In the genomic region with DNA sequence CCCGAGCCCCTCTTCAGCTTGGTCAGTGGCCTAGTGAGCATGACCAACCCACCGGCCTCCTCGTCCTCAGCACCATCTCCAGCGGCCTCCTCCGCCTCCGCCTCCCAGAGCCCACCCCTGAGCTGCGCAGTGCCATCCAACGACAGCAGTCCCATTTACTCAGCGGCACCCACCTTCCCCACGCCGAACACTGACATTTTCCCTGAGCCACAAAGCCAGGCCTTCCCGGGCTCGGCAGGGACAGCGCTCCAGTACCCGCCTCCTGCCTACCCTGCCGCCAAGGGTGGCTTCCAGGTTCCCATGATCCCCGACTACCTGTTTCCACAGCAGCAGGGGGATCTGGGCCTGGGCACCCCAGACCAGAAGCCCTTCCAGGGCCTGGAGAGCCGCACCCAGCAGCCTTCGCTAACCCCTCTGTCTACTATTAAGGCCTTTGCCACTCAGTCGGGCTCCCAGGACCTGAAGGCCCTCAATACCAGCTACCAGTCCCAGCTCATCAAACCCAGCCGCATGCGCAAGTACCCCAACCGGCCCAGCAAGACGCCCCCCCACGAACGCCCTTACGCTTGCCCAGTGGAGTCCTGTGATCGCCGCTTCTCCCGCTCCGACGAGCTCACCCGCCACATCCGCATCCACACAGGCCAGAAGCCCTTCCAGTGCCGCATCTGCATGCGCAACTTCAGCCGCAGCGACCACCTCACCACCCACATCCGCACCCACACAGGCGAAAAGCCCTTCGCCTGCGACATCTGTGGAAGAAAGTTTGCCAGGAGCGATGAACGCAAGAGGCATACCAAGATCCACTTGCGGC, we compare ENCODE assay signal across 9 cellular contexts. TPM values are rescaled to one million over a fixed set of nuclear protein-coding genes. Genes with fewer than 3 reads are reported as not detected.
A peak's percentile ranks its signal among the peaks of the same experiment; 100 is the strongest.
DNase-seq lines count a peak whose midpoint lies in the region; ATAC-seq and TF ChIP-seq lines count a peak whose summit lies in the region.
"Had no signal": no experiment of that assay in that cellular context is flagged by ENCODE, and none has a peak within 500 bp of the region (broad histone marks: within the 10 kb centered on the region; RNA-seq: fewer than 3 reads in every experiment).

No MANE protein-coding gene starts in this region.

- no peaks in the 10 kb centered on the region for H3K9me3 ChIP-seq in thoracic aorta

- DNase-seq in NCI-H2227 (lab: John Stamatoyannopoulos, UW; ENCODE audit: unreplicated experiment) = peak; percentile 11
- no peak for DNase-seq in NCI-H2227 treated with DMSO at 0.1 percent for 48 hours (lab: John Stamatoyannopoulos, UW)
- DNase-seq in astrocyte of the hippocampus (ENCODE audit: low read depth, low spot score) = peak; percentile 67
- DNase-seq in left kidney (ENCODE audit: low read depth, low spot score) = peak; percentile 35
- no peak for DNase-seq in thoracic aorta (ENCODE audit: low spot score)
- no peak for DNase-seq in NCI-H1105 (lab: John Stamatoyannopoulos, UW)

- no peak overlapping the region for H3K27ac ChIP-seq in thoracic aorta
- H3K27ac ChIP-seq: C4-2B had no signal

- ATAC-seq in thoracic aorta (ENCODE audit: insufficient number of reproducible peaks, low FRiP score, low read depth) = no peak
- no peak for ATAC-seq in HG03469 (IDR thresholded peaks at IDR 0.05; ENCODE audit: unreplicated experiment)
- ATAC-seq in GM18498 (IDR thresholded peaks at IDR 0.05; ENCODE audit: unreplicated experiment) = no peak

- H3K36me3 ChIP-seq in thoracic aorta = peaks cover 8% of the 10 kb centered on the region

- H3K27me3 ChIP-seq in thoracic aorta (replicated peaks; ENCODE audit: insufficient read depth) = no peaks in the 10 kb centered on the region

- peak overlapping the region; percentile 84 for H3K4me3 ChIP-seq in thoracic aorta

- peaks cover 12 to 36% of the 10 kb centered on the region in 2 donors for H3K4me1 ChIP-seq in thoracic aorta (ENCODE audit: control insufficient read depth in 1 of 2, low read depth in 2 of 2)

- no peak for TF ChIP-seq CTCF in thoracic aorta (IDR thresholded peaks at IDR 0.05)

RNA-seq across cellular contexts. Expression of a gene that starts 1.8 kb away (rescaled TPM):
- 100 to 1,000 TPM in 1 of 2 donors, 10 to 100 TPM in 1; 98.3 to 340 TPM for total RNA-seq in thoracic aorta

RNA-seq across cellular contexts. Expression of a gene that starts 28.2 kb away (rescaled TPM):
- total RNA-seq in thoracic aorta = 10 to 100 TPM in 1 of 2 donors, 1 to 10 TPM in 1; 8.9 to 11.5 TPM

Comparison
In these comparisons a context has a peak if more than half of its experiments do, and no peak if none do; other contexts are left out.
1. DNase-seq: peak in NCI-H2227 (single experiment), astrocyte of the hippocampus (single experiment) and left kidney (single experiment); none in NCI-H2227 treated with DMSO at 0.1 percent for 48 hours (single experiment), thoracic aorta (single experiment) and NCI-H1105 (single experiment).